In the genomic region with DNA sequence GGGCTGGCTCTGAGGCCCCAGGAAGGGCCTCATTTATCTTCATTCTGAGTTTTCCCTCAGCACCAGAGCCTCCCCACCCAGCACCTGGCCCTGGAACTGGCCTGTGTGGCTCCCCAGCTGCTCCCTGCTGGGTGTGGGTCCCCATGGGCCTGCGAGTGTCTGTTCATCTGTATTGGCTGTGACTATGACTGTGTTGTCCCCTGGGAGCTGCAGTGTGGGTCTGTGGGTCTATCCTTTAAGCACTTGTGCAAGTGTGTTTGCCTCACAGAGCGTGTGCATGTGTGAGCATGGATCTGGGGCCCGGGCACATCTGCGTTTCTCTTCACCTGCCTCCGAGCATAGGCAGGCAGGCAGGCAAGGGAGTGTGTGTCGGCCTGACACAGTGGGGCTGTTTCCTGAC, we compare ENCODE assay signal across 28 cellular contexts. TPM values are rescaled to one million over a fixed set of nuclear protein-coding genes. Genes with fewer than 3 reads are reported as not detected.
DNase-seq lines count a peak whose midpoint lies in the region; ATAC-seq and TF ChIP-seq lines count a peak whose summit lies in the region.
"Had no signal": no experiment of that assay in that cellular context is flagged by ENCODE, and none has a peak within 500 bp of the region (broad histone marks: within the 10 kb centered on the region; RNA-seq: fewer than 3 reads in every experiment).

No MANE protein-coding gene starts in this region.

- H3K9me3 ChIP-seq in upper lobe of right lung, result no peaks in the 10 kb centered on the region
- H3K9me3 ChIP-seq: A549, right atrium auricular region, thoracic aorta had no signal

- H3K27me3 ChIP-seq in upper lobe of right lung, result no peaks in the 10 kb centered on the region
- H3K27me3 ChIP-seq: right atrium auricular region had no signal

- peak; percentile 43 for DNase-seq in activated effector memory CD4-positive, alpha-beta T cell treated with anti-CD3 and anti-CD28 coated beads, Interleukin-2, amount 50 U/mL, for 16 hours
- no peak for DNase-seq in activated effector memory CD4-positive, alpha-beta T cell treated with Interleukin-2 at 50 U/mL for 16 hours
- DNase-seq in NCI-H69 (lab: John Stamatoyannopoulos, UW) (peak; percentile 38), mesenteric fat pad (ENCODE audit: low spot score) (peak; percentile 74), upper lobe of right lung (peak; percentile 37), GM10266 (ENCODE audit: extremely low spot score) (no peak), SKM-1 (lab: John Stamatoyannopoulos, UW; ENCODE audit: unreplicated experiment) (no peak)
- DNase-seq: activated CD4-positive, alpha-beta memory T cell treated with anti-CD3 and anti-CD28 coated beads, Interleukin-2, amount 10 ng/mL, durations not matched to agents 7 days and 5 days; activated CD4-positive, CD25-positive, alpha-beta regulatory T cell; CD8-positive, alpha-beta T cell; central memory CD4-positive, alpha-beta T cell; effector memory CD8-positive, alpha-beta T cell; NCI-H1105; NCI-H2029; NCI-H446; NCI-H774; RPMI8226; stimulated activated CD8-positive, alpha-beta memory T cell treated with anti-CD3 and anti-CD28 coated beads, Interleukin-4, amount 100 ng/mL, for 48 hours had no signal

- H3K36me3 ChIP-seq in upper lobe of right lung, result no peaks in the 10 kb centered on the region
- H3K36me3 ChIP-seq: right atrium auricular region, thoracic aorta had no signal

- ATAC-seq in upper lobe of right lung (no peak), GM19452 (IDR thresholded peaks at IDR 0.05; ENCODE audit: unreplicated experiment) (no peak)
- ATAC-seq: A549; CD8-positive, alpha-beta T cell; effector memory CD8-positive, alpha-beta T cell had no signal

- H3K27ac ChIP-seq in upper lobe of right lung, result no peak overlapping the region
- H3K27ac ChIP-seq: A549, right atrium auricular region, SK-N-MC, thoracic aorta had no signal

- intact Hi-C loops in upper lobe of right lung (cut with DNase I), result no loop called here

- no peaks in the 10 kb centered on the region for H3K4me1 ChIP-seq in upper lobe of right lung
- H3K4me1 ChIP-seq: A549, right atrium auricular region had no signal

- H3K4me3 ChIP-seq in upper lobe of right lung, result no peak overlapping the region
- H3K4me3 ChIP-seq: A549, right atrium auricular region, SK-N-MC, thoracic aorta had no signal

- TF ChIP-seq CTCF in upper lobe of right lung (IDR thresholded peaks at IDR 0.05) (no peak), GM10266 (IDR thresholded peaks at IDR 0.05; ENCODE audit: control insufficient read depth, insufficient read depth, low read depth, missing control alignments) (no peak)

RNA-seq across cellular contexts. Expression of gene CRHR2, which starts 25.6 kb away (rescaled TPM):
- total RNA-seq in mesenteric fat pad (0.19 TPM), upper lobe of right lung (not detected)
- total RNA-seq: activated CD4-positive, alpha-beta memory T cell treated with anti-CD3 and anti-CD28 coated beads, Interleukin-2, amount 10 ng/mL, durations not matched to agents 7 days and 5 days; activated T-helper 1 cell treated with anti-CD3 and anti-CD28 coated beads, Interleukin-12 subunit alpha, Interleukin-12 subunit beta, Interleukin-2, Interleukin-4 antibody, amounts not matched to agents 30 ng/mL and 10 ng/mL and 1 ng/mL, durations not matched to agents 14 hours and 24 hours and 36 hours; astrocyte; HT1080; OCI-LY7; T-helper 1 cell treated with Interleukin-12 subunit alpha and Interleukin-12 subunit beta and Interleukin-4 antibody, amounts not matched to agents 30 ng/mL and 1 ng/mL, for 36 hours had no signal

Comparison
In these comparisons a context has a peak if more than half of its experiments do, and no peak if none do; other contexts are left out.
1. DNase-seq: peak in activated effector memory CD4-positive, alpha-beta T cell treated with anti-CD3 and anti-CD28 coated beads, Interleukin-2, amount 50 U/mL, for 16 hours (single experiment), NCI-H69 (single experiment), mesenteric fat pad (single experiment) and upper lobe of right lung (single experiment); none in activated effector memory CD4-positive, alpha-beta T cell treated with Interleukin-2 at 50 U/mL for 16 hours (single experiment), GM10266 (single experiment) and SKM-1 (single experiment).